In genomic region chr12:112842441-112842840, GRCh38 we compare ENCODE assay signal across 16 cellular contexts. TPM values are rescaled to one million over a fixed set of nuclear protein-coding genes. Genes with fewer than 3 reads are reported as not detected.
DNase-seq lines count a peak whose midpoint lies in the region; ATAC-seq and TF ChIP-seq lines count a peak whose summit lies in the region.
"Had no signal": no experiment of that assay in that cellular context is flagged by ENCODE, and none has a peak within 500 bp of the region (broad histone marks: within the 10 kb centered on the region; RNA-seq: fewer than 3 reads in every experiment).

No MANE protein-coding gene starts in this region.

- H4K91ac ChIP-seq in trophoblast cell (ENCODE audit: low read depth, low read length), result no peak overlapping the region

- H2BK5ac ChIP-seq in trophoblast cell (ENCODE audit: low read depth, low read length, poor library complexity), result no peak overlapping the region

- no CpG with 5 or more reads among the region's 6 CpGs for WGBS in trophoblast cell (ENCODE audit: extremely low coverage, insufficient coverage, insufficient read length)

- H2BK12ac ChIP-seq in trophoblast cell (ENCODE audit: low read length), result no peak overlapping the region

- H2BK120ac ChIP-seq in trophoblast cell (ENCODE audit: insufficient read depth, low read length, poor library complexity), result no peak overlapping the region

- H2AK5ac ChIP-seq in trophoblast cell (ENCODE audit: low read length), result no peak overlapping the region

- intact Hi-C loops in A673 (cut with micrococcal nuclease; ENCODE audit: unreplicated experiment), result no loop called here

- H3K9ac ChIP-seq in HUES6 (ENCODE audit: low read length) (peak overlapping the region; percentile 8), trophoblast cell (ENCODE audit: low read length) (peak overlapping the region; percentile 41)
- H3K9ac ChIP-seq: BLaER1 had no signal

- no peak overlapping the region for H3K18ac ChIP-seq in trophoblast cell (ENCODE audit: low read length)

- peaks cover 3% of the 10 kb centered on the region for H3K79me1 ChIP-seq in trophoblast cell (ENCODE audit: low read length)

- H3K4me2 ChIP-seq in trophoblast cell (ENCODE audit: low read length), result no peak overlapping the region
- H3K4me2 ChIP-seq: BLaER1 had no signal

- H3K14ac ChIP-seq in trophoblast cell (ENCODE audit: low read length), result no peak overlapping the region

- no peak overlapping the region for H3K4ac ChIP-seq in trophoblast cell (ENCODE audit: low read depth, low read length)

- H3K36me3 ChIP-seq in A673 (ENCODE audit: insufficient read depth, low read length, poor library complexity, severe bottlenecking) (no peaks in the 10 kb centered on the region), HUES6 (ENCODE audit: control insufficient read depth, insufficient read depth, low read length) (no peaks in the 10 kb centered on the region), trophoblast cell (ENCODE audit: control insufficient read depth in 1 of 2, insufficient read depth in 2 of 2, low read length in 2 of 2) (no peaks in the 10 kb centered on the region)
- H3K36me3 ChIP-seq: BLaER1 had no signal

- no peaks in the 10 kb centered on the region for H3K9me3 ChIP-seq in A673 (ENCODE audit: low read depth, low read length, poor library complexity, severe bottlenecking)
- H3K9me3 ChIP-seq in HUES6 (ENCODE audit: control insufficient read depth, insufficient read depth, low read depth, low read length), result no peaks in the 10 kb centered on the region
- H3K9me3 ChIP-seq in trophoblast cell (ENCODE audit: insufficient read depth, low read depth, low read length), result no peaks in the 10 kb centered on the region
- H3K9me3 ChIP-seq: BLaER1, Caco-2 had no signal

- BruUV-seq in A673 (replicated peaks; lab: Mats Ljungman, UMichigan), result no TSS peak

- H3K4me3 ChIP-seq in A673 (ENCODE audit: low read depth, low read length, poor library complexity, severe bottlenecking) (no peak overlapping the region), HUES6 (ENCODE audit: low read depth, low read length) (no peak overlapping the region), epithelial cell of proximal tubule (ENCODE audit: low read depth, low read length) (no peak overlapping the region), trophoblast cell (ENCODE audit: low read depth, low read length) (no peak overlapping the region)
- H3K4me3 ChIP-seq: BLaER1 had no signal

- peak overlapping the region; percentile 91 for H3K23ac ChIP-seq in trophoblast cell (ENCODE audit: low read length)

- H4K8ac ChIP-seq in trophoblast cell (ENCODE audit: low read depth, low read length), result no peak overlapping the region

- TF ChIP-seq CTCF in A673 (conservative IDR thresholded peaks at IDR 0.05; ENCODE audit: low read depth, low read length), result no peak
- TF ChIP-seq CTCF in epithelial cell of proximal tubule (conservative IDR thresholded peaks at IDR 0.05; ENCODE audit: low read depth, low read length), result no peak

- no peaks in the 10 kb centered on the region for H3K79me2 ChIP-seq in trophoblast cell (ENCODE audit: control insufficient read depth, insufficient read depth, low read length, poor library complexity)

- DNase-seq in A673 (ENCODE audit: low spot score), result no peak
- DNase-seq in epithelial cell of proximal tubule (ENCODE audit: low read depth), result peak; percentile 32
- DNase-seq in trophoblast cell, result no peak
- DNase-seq in nucleus accumbens (lab: John Stamatoyannopoulos, UW), result no peak
- DNase-seq in NCI-H1105 (lab: John Stamatoyannopoulos, UW), result no peak
- DNase-seq: AML-193; Caco-2; CD8-positive, alpha-beta memory T cell; DND-41; GF-D8; IMR-90 had no signal

- POLR2A ChIA-PET in A673 (lab: Charles Lee; ENCODE audit: low non-redundant PET), result no interaction called here

- H2AFZ ChIP-seq in trophoblast cell (ENCODE audit: insufficient read depth, low read length, poor library complexity), result no peak overlapping the region

- peaks cover 28% of the 10 kb centered on the region for H3K4me1 ChIP-seq in A673 (ENCODE audit: insufficient read depth, low read length, poor library complexity, severe bottlenecking)
- H3K4me1 ChIP-seq in HUES6 (ENCODE audit: control insufficient read depth, insufficient read depth, low read length), result peaks cover 43% of the 10 kb centered on the region
- peaks cover 8 to 20% of the 10 kb centered on the region in 2 experiments for H3K4me1 ChIP-seq in trophoblast cell (ENCODE audit: control insufficient read depth in 1 of 2, insufficient read depth in 2 of 2, low read length in 2 of 2)
- H3K4me1 ChIP-seq: BLaER1, Caco-2 had no signal

- CTCF ChIA-PET in A673 (lab: Charles Lee), result no interaction called here

- H3K27me3 ChIP-seq in A673 (replicated peaks; ENCODE audit: insufficient read depth, low read depth, low read length, poor library complexity) (no peaks in the 10 kb centered on the region), HUES6 (ENCODE audit: control insufficient read depth, insufficient read depth, low read length) (no peaks in the 10 kb centered on the region), trophoblast cell (ENCODE audit: insufficient read depth, low read length) (no peaks in the 10 kb centered on the region)
- H3K27me3 ChIP-seq: BLaER1 had no signal

- no peak overlapping the region for H4K12ac ChIP-seq in trophoblast cell (ENCODE audit: low read depth, low read length)

- no peak for ATAC-seq in HG02798 (IDR thresholded peaks at IDR 0.05; ENCODE audit: poor library complexity, unreplicated experiment)
- ATAC-seq: HCT116 had no signal

- H3K27ac ChIP-seq in A673 (ENCODE audit: low read depth, low read length, poor library complexity, severe bottlenecking) (peak overlapping the region; percentile 47), HUES6 (ENCODE audit: low read depth, low read length) (no peak overlapping the region; the same call in 1 of the 2 replicates), trophoblast cell (ENCODE audit: low read depth, low read length) (no peak overlapping the region)
- H3K27ac ChIP-seq: BLaER1, HL-60 had no signal

RNA-seq across cellular contexts. Expression of gene RPH3A, which starts 50.9 kb away (rescaled TPM):
- total RNA-seq in A673 (2021), result 0.90 and 1.3 TPM in 2 replicates
- 0.07 TPM in 1 of 2 replicates, not detected in the other for total RNA-seq in epithelial cell of proximal tubule
- 0.05 and 0.07 TPM in 2 replicates for polyA plus RNA-seq in trophoblast cell (2013)
- total RNA-seq: Caco-2; CD8-positive, alpha-beta memory T cell; IMR-90 had no signal
- polyA plus RNA-seq: CD8-positive, alpha-beta memory T cell; IMR-90 had no signal
